Comparison of ENCODE assay signal across 21 cellular contexts in genomic region chr3:103077910-103078309, GRCh38.
DNase-seq lines count a peak whose midpoint lies in the region; ATAC-seq, FAIRE-seq and TF ChIP-seq lines count a peak whose summit lies in the region.
"Had no signal": no experiment of that assay in that cellular context is flagged by ENCODE, and none has a peak within 500 bp of the region (broad histone marks: within the 10 kb centered on the region; RNA-seq: fewer than 3 reads in every experiment).

No MANE protein-coding gene starts in this region.

- peak overlapping the region in 1 of 2 donors; percentile 19 for H3K4me3 ChIP-seq in kidney (ENCODE audit: low read length in 2 of 2)
- no peak overlapping the region for H3K4me3 ChIP-seq in CD4-positive, alpha-beta memory T cell (ENCODE audit: low read length in 2 of 2)
- H3K4me3 ChIP-seq: A549, GM23248 had no signal

- H3K36me3 Mint-ChIP-seq in Calu3 (ENCODE audit: insufficient read depth, unreplicated experiment) = no peaks in the 10 kb centered on the region
- H3K36me3 Mint-ChIP-seq in nephron (ENCODE audit: low read depth) = no peaks in the 10 kb centered on the region
- H3K36me3 Mint-ChIP-seq in CD4-positive, alpha-beta memory T cell = no peaks in the 10 kb centered on the region
- H3K36me3 Mint-ChIP-seq: CD14-positive monocyte; CD8-positive, alpha-beta memory T cell; IgD-negative memory B cell had no signal

- peak overlapping the region; percentile 40 to 74 for H3K27ac ChIP-seq in kidney (ENCODE audit: low read depth in 2 of 2, low read length in 2 of 2)
- no peak overlapping the region for H3K27ac ChIP-seq in CD4-positive, alpha-beta memory T cell (ENCODE audit: low read depth, low read length)
- H3K27ac ChIP-seq: A549, GM23248, HL-60 had no signal

- ATAC-seq in left cardiac atrium = no peak
- no peak for ATAC-seq in HG03139 (IDR thresholded peaks at IDR 0.05; ENCODE audit: unreplicated experiment)
- ATAC-seq: A549, HCT116 had no signal

- no peak overlapping the region for H3K9ac ChIP-seq in kidney (ENCODE audit: low read length in 2 of 2)
- H3K9ac ChIP-seq: GM23248 had no signal

- no TSS peak for BruUV-seq in Calu3 (replicated peaks; lab: Mats Ljungman, UMichigan)

- CTCF ChIA-PET in Calu3 (lab: Charles Lee) = interaction anchor here (0.7 to 1.0 kb wide), 3 partner anchors 9 to 18 kb away, joined by 3 to 7 read pairs (median 4); no protein-coding TSS in a partner anchor
- CTCF ChIA-PET in CD4-positive, alpha-beta memory T cell (lab: Charles Lee; ENCODE audit: partially characterized antibody) = no interaction called here

- FAIRE-seq in RCC 7860 (lab: Jason Lieb, UNC) (peak; percentile 70), kidney (lab: Jason Lieb, UNC) (peak; percentile 80)
- FAIRE-seq: A549, GM12892, H54 had no signal

- H3K36me3 ChIP-seq in kidney (ENCODE audit: control insufficient read depth in 1 of 2, insufficient read depth in 2 of 2, low read length in 2 of 2) = no peaks in the 10 kb centered on the region
- H3K36me3 ChIP-seq in CD4-positive, alpha-beta memory T cell (ENCODE audit: insufficient read depth, low read length) = no peaks in the 10 kb centered on the region

- peak overlapping the region; percentile 6 for H3K4me3 Mint-ChIP-seq in Calu3 (ENCODE audit: low read depth, unreplicated experiment)
- peak overlapping the region in 1 of 3 experiments; percentile 13 for H3K4me3 Mint-ChIP-seq in nephron
- H3K4me3 Mint-ChIP-seq in CD4-positive, alpha-beta memory T cell = no peak overlapping the region
- H3K4me3 Mint-ChIP-seq: CD14-positive monocyte; CD8-positive, alpha-beta memory T cell; IgD-negative memory B cell had no signal

- no peak for TF ChIP-seq CTCF in Calu3 (IDR thresholded peaks at IDR 0.05; ENCODE audit: unreplicated experiment)
- no peak for TF ChIP-seq CTCF in kidney (IDR thresholded peaks at IDR 0.05; ENCODE audit: borderline replicate concordance, extremely low read depth, insufficient read depth)
- TF ChIP-seq CTCF in nephron (IDR thresholded peaks at IDR 0.05; ENCODE audit: unreplicated experiment in 3 of 3) = no peak

- peaks cover 42% of the 10 kb centered on the region for H3K4me1 Mint-ChIP-seq in Calu3 (ENCODE audit: low read depth, unreplicated experiment)
- H3K4me1 Mint-ChIP-seq in nephron = peaks cover 5% of the 10 kb centered on the region
- no peaks in the 10 kb centered on the region for H3K4me1 Mint-ChIP-seq in CD4-positive, alpha-beta memory T cell
- H3K4me1 Mint-ChIP-seq: CD14-positive monocyte; CD8-positive, alpha-beta memory T cell; IgD-negative memory B cell had no signal

- H3K9me3 Mint-ChIP-seq in Calu3 (ENCODE audit: low read depth, unreplicated experiment) (no peaks in the 10 kb centered on the region), nephron (no peaks in the 10 kb centered on the region)
- H3K9me3 Mint-ChIP-seq in CD4-positive, alpha-beta memory T cell = peaks cover 0 to 4% (median 0%) of the 10 kb centered on the region in 8 donors
- H3K9me3 Mint-ChIP-seq: IgD-negative memory B cell had no signal

- H3K27me3 ChIP-seq in CD4-positive, alpha-beta memory T cell (ENCODE audit: insufficient read depth, low read length) = no peaks in the 10 kb centered on the region

- DNase-seq in Calu3 (no peak), RCC 7860 (ENCODE audit: low spot score) (no peak), kidney (no peak), left cardiac atrium (no peak), medulla oblongata (ENCODE audit: extremely low spot score) (no peak)
- DNase-seq in CD4-positive, alpha-beta memory T cell = no peak
- DNase-seq: Caco-2; CD8-positive, alpha-beta memory T cell; DND-41; GDM1; GM23248; KG1 had no signal

- intact Hi-C loops in Calu3 (cut with micrococcal nuclease; ENCODE audit: unreplicated experiment) = no loop called here
- intact Hi-C loops in kidney (cut with DNase I) = no loop called here
- intact Hi-C loops in left cardiac atrium (cut with DNase I) = no loop called here
- intact Hi-C loops in CD4-positive, alpha-beta memory T cell (cut with micrococcal nuclease) = no loop called here

- peaks cover 0 to 4% of the 10 kb centered on the region in 2 donors for H3K9me3 ChIP-seq in kidney (ENCODE audit: control insufficient read depth in 1 of 2, low read length in 2 of 2)
- no peaks in the 10 kb centered on the region for H3K9me3 ChIP-seq in CD4-positive, alpha-beta memory T cell (ENCODE audit: control insufficient read depth in 1 of 2, low read length in 2 of 2)
- H3K9me3 ChIP-seq: A549 had no signal

- peaks cover 0 to 16% of the 10 kb centered on the region in 2 donors for H3K4me1 ChIP-seq in kidney (ENCODE audit: control insufficient read depth in 1 of 2, insufficient read depth in 1 of 2, low read depth in 1 of 2, low read length in 2 of 2)
- H3K4me1 ChIP-seq in CD4-positive, alpha-beta memory T cell (ENCODE audit: insufficient read depth, low read length) = no peaks in the 10 kb centered on the region
- H3K4me1 ChIP-seq: A549 had no signal

- no peaks in the 10 kb centered on the region for H3K27me3 Mint-ChIP-seq in Calu3 (ENCODE audit: unreplicated experiment)
- H3K27me3 Mint-ChIP-seq in nephron (ENCODE audit: low read depth) = no peaks in the 10 kb centered on the region
- H3K27me3 Mint-ChIP-seq in CD4-positive, alpha-beta memory T cell = no peaks in the 10 kb centered on the region
- H3K27me3 Mint-ChIP-seq: CD8-positive, alpha-beta memory T cell; IgD-negative memory B cell had no signal

- POLR2A ChIA-PET in CD4-positive, alpha-beta memory T cell (lab: Charles Lee; ENCODE audit: partially characterized antibody) = no interaction called here

- H3K27ac Mint-ChIP-seq in Calu3 (ENCODE audit: unreplicated experiment) (peak overlapping the region; percentile 58), nephron (peak overlapping the region; percentile 62 to 96 (median 73))
- H3K27ac Mint-ChIP-seq in CD4-positive, alpha-beta memory T cell = no peak overlapping the region
- H3K27ac Mint-ChIP-seq: CD14-positive monocyte; CD8-positive, alpha-beta memory T cell; IgD-negative memory B cell had no signal

Comparison
In these comparisons a context has a peak if more than half of its experiments do, and no peak if none do; other contexts are left out.
1. H3K27ac Mint-ChIP-seq: peak in Calu3 (single experiment) and nephron (3 of 3); none in CD4-positive, alpha-beta memory T cell (0 of 7).